21 cellular contexts compared by ENCODE assay signal in the genomic region with DNA sequence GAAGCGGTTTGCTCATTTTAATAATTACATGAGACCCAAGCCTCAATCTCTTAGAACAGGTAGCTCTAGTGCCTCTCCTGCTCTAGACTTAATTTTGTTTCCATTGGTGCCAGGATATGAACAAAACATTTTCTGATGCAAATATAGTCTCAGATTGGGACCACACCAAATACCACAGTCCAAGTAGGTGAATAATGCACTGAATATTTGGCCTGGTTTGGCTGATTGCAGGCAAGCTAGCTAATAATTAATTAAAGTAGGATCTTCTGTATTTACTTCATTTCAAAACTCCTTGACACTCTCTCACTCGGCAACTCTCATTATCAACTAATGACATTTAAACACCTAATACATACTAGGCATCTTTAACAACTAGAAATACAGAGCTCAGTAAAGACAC.
DNase-seq lines count a peak whose midpoint lies in the region; ATAC-seq, FAIRE-seq and TF ChIP-seq lines count a peak whose summit lies in the region.
"Had no signal": no experiment of that assay in that cellular context is flagged by ENCODE, and none has a peak within 500 bp of the region (broad histone marks: within the 10 kb centered on the region; RNA-seq: fewer than 3 reads in every experiment).

No MANE protein-coding gene starts in this region.

- no peak overlapping the region for H3K4me3 ChIP-seq in gastroesophageal sphincter
- H3K4me3 ChIP-seq: A549, GM12878, PC-9, SK-N-MC had no signal

- peaks cover 19% of the 10 kb centered on the region for H3K36me3 Mint-ChIP-seq in activated CD4-positive, alpha-beta T cell treated with anti-CD3 and anti-CD28 coated beads, Interleukin-2, amount 10 ng/mL, durations not matched to agents 7 days and 5 days (ENCODE audit: low read depth)

- TF ChIP-seq CTCF in 22Rv1 (IDR thresholded peaks at IDR 0.05), result no peak
- no peak for TF ChIP-seq CTCF in gastroesophageal sphincter (IDR thresholded peaks at IDR 0.05)

- no peaks in the 10 kb centered on the region for H3K9me3 ChIP-seq in gastroesophageal sphincter
- H3K9me3 ChIP-seq: A549 had no signal

- no peaks in the 10 kb centered on the region for H3K36me3 ChIP-seq in gastroesophageal sphincter

- WGBS in gastroesophageal sphincter (ENCODE audit: low coverage in 1 of 2), 2 donors, result 47 to 69% methylated on average over 2 of the region's 2 CpGs

- peaks cover 5% of the 10 kb centered on the region for H3K9me3 Mint-ChIP-seq in activated CD4-positive, alpha-beta T cell treated with anti-CD3 and anti-CD28 coated beads, Interleukin-2, amount 10 ng/mL, durations not matched to agents 7 days and 5 days

- DNase-seq in RCC 7860 (ENCODE audit: low spot score) (peak; percentile 57), renal cortical epithelial cell (ENCODE audit: low read depth) (peak; percentile 90), inferior parietal cortex (ENCODE audit: extremely low spot score) (no peak), NCI-H774 (lab: John Stamatoyannopoulos, UW) (no peak)
- no peak for DNase-seq in activated CD4-positive, alpha-beta T cell treated with anti-CD3 and anti-CD28 coated beads, Interleukin-2, amount 10 ng/mL, durations not matched to agents 7 days and 5 days
- DNase-seq: Calu3; CD4-positive, CD25-positive, alpha-beta regulatory T cell; HCEC 1CT; KG1; NCI-H1092 treated with DMSO at 0.1 percent for 48 hours; NCI-H187; NCI-H748 treated with DMSO at 0.1 percent for 48 hours; PC-9 had no signal

- H3K27ac Mint-ChIP-seq in activated CD4-positive, alpha-beta T cell treated with anti-CD3 and anti-CD28 coated beads, Interleukin-2, amount 10 ng/mL, durations not matched to agents 7 days and 5 days, result no peak overlapping the region
- H3K27ac Mint-ChIP-seq: CD4-positive, CD25-positive, alpha-beta regulatory T cell had no signal

- no peaks in the 10 kb centered on the region for H3K27me3 Mint-ChIP-seq in activated CD4-positive, alpha-beta T cell treated with anti-CD3 and anti-CD28 coated beads, Interleukin-2, amount 10 ng/mL, durations not matched to agents 7 days and 5 days
- H3K27me3 Mint-ChIP-seq: CD4-positive, CD25-positive, alpha-beta regulatory T cell had no signal

- FAIRE-seq in RCC 7860 (lab: Jason Lieb, UNC), result peak; percentile 87
- FAIRE-seq: A549, GM12878, HTR-8/SVneo had no signal

- TF ChIP-seq POLR2A in gastroesophageal sphincter (IDR thresholded peaks at IDR 0.05), result no peak

- ATAC-seq in gastroesophageal sphincter (no peak), HG03442 (IDR thresholded peaks at IDR 0.05; ENCODE audit: unreplicated experiment) (no peak)
- ATAC-seq: A549, GM12878, Right ventricle myocardium inferior had no signal

- H3K4me3 Mint-ChIP-seq in activated CD4-positive, alpha-beta T cell treated with anti-CD3 and anti-CD28 coated beads, Interleukin-2, amount 10 ng/mL, durations not matched to agents 7 days and 5 days, result no peak overlapping the region
- H3K4me3 Mint-ChIP-seq: CD4-positive, CD25-positive, alpha-beta regulatory T cell had no signal

- H3K27ac ChIP-seq in 22Rv1 (peak overlapping the region; percentile 19; the same call in 1 of the 2 replicates), gastroesophageal sphincter (peak overlapping the region; percentile 75 to 98 (median 86))
- H3K27ac ChIP-seq: A549, PC-9, SK-N-MC had no signal

- H3K4me1 Mint-ChIP-seq in activated CD4-positive, alpha-beta T cell treated with anti-CD3 and anti-CD28 coated beads, Interleukin-2, amount 10 ng/mL, durations not matched to agents 7 days and 5 days, result peaks cover 21% of the 10 kb centered on the region

- no peak for TF ChIP-seq EP300 in gastroesophageal sphincter (IDR thresholded peaks at IDR 0.05)

- POLR2A ChIA-PET in activated CD4-positive, alpha-beta T cell treated with anti-CD3 and anti-CD28 coated beads, Interleukin-2, amount 10 ng/mL, durations not matched to agents 7 days and 5 days (lab: Charles Lee), result no interaction called here

- no peaks in the 10 kb centered on the region for H3K27me3 ChIP-seq in gastroesophageal sphincter

- H3K4me1 ChIP-seq in gastroesophageal sphincter, result peaks cover 3 to 71% (median 13%) of the 10 kb centered on the region in 3 donors

- CTCF ChIA-PET in activated CD4-positive, alpha-beta T cell treated with anti-CD3 and anti-CD28 coated beads, Interleukin-2, amount 10 ng/mL, durations not matched to agents 7 days and 5 days (lab: Charles Lee), result interaction anchor here (1.4 kb wide), 1 partner anchor 10 kb away, joined by 3 read pairs; no protein-coding TSS in a partner anchor

Comparison
In these comparisons a context has a peak if more than half of its experiments do, and no peak if none do; other contexts are left out.
1. DNase-seq: peak in RCC 7860 (single experiment) and renal cortical epithelial cell (single experiment); none in inferior parietal cortex (single experiment), NCI-H774 (single experiment) and activated CD4-positive, alpha-beta T cell treated with anti-CD3 and anti-CD28 coated beads, Interleukin-2, amount 10 ng/mL, durations not matched to agents 7 days and 5 days (single experiment).